Comparison of ENCODE assay signal across 12 cellular contexts in genomic region chr2:176729706-176730569, GRCh38.
A peak's percentile ranks its signal among the peaks of the same experiment; 100 is the strongest.
DNase-seq lines count a peak whose midpoint lies in the region; ATAC-seq and TF ChIP-seq lines count a peak whose summit lies in the region.
"Had no signal": no experiment of that assay in that cellular context is flagged by ENCODE, and none has a peak within 500 bp of the region (broad histone marks: within the 10 kb centered on the region; RNA-seq: fewer than 3 reads in every experiment).

No MANE protein-coding gene starts in this region.

- in situ Hi-C loops in GM13977 (cut with MboI; ENCODE audit: low pct_unique_long_range_greater_than_20kb, low sequenced_read_pairs, unreplicated experiment) = no loop called here

- POLR2A ChIA-PET in naive thymus-derived CD8-positive, alpha-beta T cell (lab: Charles Lee) = no interaction called here

- DNase-seq in COLO668 (lab: John Stamatoyannopoulos, UW; ENCODE audit: unreplicated experiment) (peak; percentile 10), NCI-H2081 treated with DMSO at 0.1 percent for 48 hours (lab: John Stamatoyannopoulos, UW) (peak; percentile 29), dedifferentiated amniotic fluid mesenchymal stem cell (ENCODE audit: extremely low spot score) (peak; percentile 31), medulla oblongata (ENCODE audit: extremely low spot score) (peak; percentile 47), GM13977 (ENCODE audit: low spot score) (no peak), foreskin keratinocyte (no peak)
- DNase-seq in naive thymus-derived CD8-positive, alpha-beta T cell = no peak
- DNase-seq: activated B cell treated with CpG ODN at 0.5 μM for 24 hours; activated naive CD8-positive, alpha-beta T cell treated with anti-CD3 and anti-CD28 coated beads, Interleukin-2, amount 10 ng/mL, durations not matched to agents 7 days and 5 days; esophagus squamous epithelium; stimulated activated CD4-positive, alpha-beta T cell treated with anti-CD3 and anti-CD28 coated beads, Interleukin-2, amount 100 ng/mL, for 24 hours had no signal

- H3K9me3 Mint-ChIP-seq in naive thymus-derived CD8-positive, alpha-beta T cell = no peaks in the 10 kb centered on the region
- H3K9me3 Mint-ChIP-seq: activated B cell treated with CpG ODN at 0.5 μM for 24 hours; activated naive CD8-positive, alpha-beta T cell treated with anti-CD3 and anti-CD28 coated beads, Interleukin-2, amount 10 ng/mL, durations not matched to agents 7 days and 5 days had no signal

- H3K4me1 ChIP-seq in foreskin keratinocyte = no peaks in the 10 kb centered on the region

- no peaks in the 10 kb centered on the region for H3K27me3 ChIP-seq in foreskin keratinocyte
- H3K27me3 ChIP-seq: esophagus squamous epithelium had no signal

- no peak overlapping the region for H3K4me3 Mint-ChIP-seq in naive thymus-derived CD8-positive, alpha-beta T cell
- H3K4me3 Mint-ChIP-seq: activated B cell treated with CpG ODN at 0.5 μM for 24 hours; activated naive CD8-positive, alpha-beta T cell treated with anti-CD3 and anti-CD28 coated beads, Interleukin-2, amount 10 ng/mL, durations not matched to agents 7 days and 5 days had no signal

- H3K4me1 Mint-ChIP-seq in naive thymus-derived CD8-positive, alpha-beta T cell = no peaks in the 10 kb centered on the region
- H3K4me1 Mint-ChIP-seq: activated B cell treated with CpG ODN at 0.5 μM for 24 hours; activated naive CD8-positive, alpha-beta T cell treated with anti-CD3 and anti-CD28 coated beads, Interleukin-2, amount 10 ng/mL, durations not matched to agents 7 days and 5 days had no signal

- ATAC-seq in naive thymus-derived CD8-positive, alpha-beta T cell = no peak
- ATAC-seq in foreskin keratinocyte (no peak), GM21825 (IDR thresholded peaks at IDR 0.05; ENCODE audit: unreplicated experiment) (no peak)

- TF ChIP-seq CTCF in GM13977 (IDR thresholded peaks at IDR 0.05; ENCODE audit: extremely low read depth, insufficient read depth, missing control alignments) = no peak
- TF ChIP-seq CTCF in foreskin keratinocyte (conservative IDR thresholded peaks at IDR 0.05) = no peak

- H3K27ac Mint-ChIP-seq in naive thymus-derived CD8-positive, alpha-beta T cell = no peak overlapping the region
- H3K27ac Mint-ChIP-seq: activated B cell treated with CpG ODN at 0.5 μM for 24 hours; activated naive CD8-positive, alpha-beta T cell treated with anti-CD3 and anti-CD28 coated beads, Interleukin-2, amount 10 ng/mL, durations not matched to agents 7 days and 5 days had no signal

- H3K36me3 Mint-ChIP-seq in naive thymus-derived CD8-positive, alpha-beta T cell = peaks cover 0 to under 1% (median 0%) of the 10 kb centered on the region in 3 donors
- H3K36me3 Mint-ChIP-seq: activated naive CD8-positive, alpha-beta T cell treated with anti-CD3 and anti-CD28 coated beads, Interleukin-2, amount 10 ng/mL, durations not matched to agents 7 days and 5 days had no signal

- H3K27ac ChIP-seq in foreskin keratinocyte = no peak overlapping the region

- H3K27me3 Mint-ChIP-seq in naive thymus-derived CD8-positive, alpha-beta T cell = peaks cover 0 to 3% (median 0%) of the 10 kb centered on the region in 5 donors
- H3K27me3 Mint-ChIP-seq: activated naive CD8-positive, alpha-beta T cell treated with anti-CD3 and anti-CD28 coated beads, Interleukin-2, amount 10 ng/mL, durations not matched to agents 7 days and 5 days had no signal

Comparison
In these comparisons a context has a peak if more than half of its experiments do, and no peak if none do; other contexts are left out.
1. DNase-seq: peak in COLO668 (single experiment), NCI-H2081 treated with DMSO at 0.1 percent for 48 hours (single experiment), dedifferentiated amniotic fluid mesenchymal stem cell (single experiment) and medulla oblongata (single experiment); none in GM13977 (single experiment), naive thymus-derived CD8-positive, alpha-beta T cell (0 of 10) and foreskin keratinocyte (0 of 2).